13 cellular contexts compared by ENCODE assay signal in genomic region chr12:56600753-56601152, GRCh38.
"Had no signal": no experiment of that assay in that cellular context is flagged by ENCODE, and none has a peak within 500 bp of the region (broad histone marks: within the 10 kb centered on the region; RNA-seq: fewer than 3 reads in every experiment).

No MANE protein-coding gene starts in this region.

- H3K27ac ChIP-seq: colonic mucosa, gastrocnemius medialis, hepatocyte, right lobe of liver, stomach had no signal

- H3K27me3 ChIP-seq: colonic mucosa, gastrocnemius medialis, hepatocyte, right lobe of liver, stomach, tibial nerve had no signal

- DNase-seq: activated B cell treated with CpG ODN at 0.5 μM for 24 hours; activated gamma-delta T cell; cerebellar nuclear complex; effector memory CD4-positive, alpha-beta T cell; mesenchymal stem cell; right lobe of liver; stomach had no signal

- H3K4me1 ChIP-seq: colonic mucosa, gastrocnemius medialis, right lobe of liver, stomach had no signal

- H3K4me3 ChIP-seq: colonic mucosa, gastrocnemius medialis, hepatocyte, right lobe of liver, stomach, tibial nerve had no signal

- H3K9me3 ChIP-seq: colonic mucosa, gastrocnemius medialis, right lobe of liver, stomach, tibial nerve had no signal

- ATAC-seq: activated CD8-positive, alpha-beta T cell treated with anti-CD3 and anti-CD28 coated beads, Interleukin-2, amount 10 ng/mL, durations not matched to agents 7 days and 5 days; gastrocnemius medialis; stimulated activated memory B cell treated with anti-CD40 and anti-IgM and Interleukin-4, amounts not matched to agents 10 μg/mL and 1 μg/mL and 100 μg/mL, for 72 hours had no signal
